Comparison of ENCODE assay signal across 18 cellular contexts in the genomic region with DNA sequence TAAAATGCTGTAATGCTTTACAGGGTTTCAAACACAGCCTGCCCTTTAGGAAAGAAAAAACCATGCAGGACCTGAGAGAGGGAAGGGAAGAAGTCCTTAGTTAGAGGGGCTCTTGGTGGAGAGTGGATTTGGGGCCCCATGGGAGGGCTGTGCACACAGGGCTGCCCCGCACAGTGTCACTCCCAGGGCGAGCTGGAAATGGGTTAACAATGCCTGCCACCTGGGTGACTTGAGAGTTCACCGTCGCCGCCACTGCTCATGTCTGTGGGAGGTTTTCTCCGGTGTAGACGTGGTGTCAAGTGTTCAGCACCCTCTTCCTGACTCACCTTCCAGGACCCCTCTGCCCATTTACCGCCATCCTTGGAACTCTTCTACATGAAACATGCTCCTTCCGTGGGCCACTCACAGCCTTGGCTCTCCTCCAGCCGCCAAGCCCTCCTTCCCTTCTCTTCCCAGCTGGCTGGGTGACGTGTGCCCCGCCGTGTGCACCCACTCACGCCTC.
DNase-seq lines count a peak whose midpoint lies in the region; ATAC-seq and TF ChIP-seq lines count a peak whose summit lies in the region.
"Had no signal": no experiment of that assay in that cellular context is flagged by ENCODE, and none has a peak within 500 bp of the region (broad histone marks: within the 10 kb centered on the region; RNA-seq: fewer than 3 reads in every experiment).

No MANE protein-coding gene starts in this region.

- CTCF ChIA-PET in naive thymus-derived CD4-positive, alpha-beta T cell (lab: Charles Lee), result no interaction called here

- H3K4me3 Mint-ChIP-seq in GM23338 (no peak overlapping the region), endodermal cell (no peak overlapping the region)
- no peak overlapping the region for H3K4me3 Mint-ChIP-seq in naive thymus-derived CD4-positive, alpha-beta T cell
- H3K4me3 Mint-ChIP-seq: CD4-positive, alpha-beta T cell had no signal

- H3K9me3 Mint-ChIP-seq in GM23338 (peaks cover 4% of the 10 kb centered on the region; the same call in 1 of the 3 replicates), endodermal cell (peaks cover 7% of the 10 kb centered on the region)
- H3K9me3 Mint-ChIP-seq in naive thymus-derived CD4-positive, alpha-beta T cell, result peaks cover 0 to 3% (median 0%) of the 10 kb centered on the region in 11 donors
- H3K9me3 Mint-ChIP-seq: CD4-positive, alpha-beta T cell had no signal

- H3K4me3 ChIP-seq in GM23338 (no peak overlapping the region), endodermal cell (ENCODE audit: low read length) (no peak overlapping the region), spleen (no peak overlapping the region)
- no peak overlapping the region for H3K4me3 ChIP-seq in naive thymus-derived CD4-positive, alpha-beta T cell (ENCODE audit: low read length)
- H3K4me3 ChIP-seq: A549, HAP-1 had no signal

- H3K27ac Mint-ChIP-seq in GM23338 (peak overlapping the region; percentile 23; the same call in 1 of the 2 replicates), endodermal cell (no peak overlapping the region)
- no peak overlapping the region for H3K27ac Mint-ChIP-seq in naive thymus-derived CD4-positive, alpha-beta T cell
- H3K27ac Mint-ChIP-seq: CD4-positive, alpha-beta T cell had no signal

- WGBS in endodermal cell (ENCODE audit: insufficient coverage in 1 of 2, insufficient read length in 1 of 2), 2 experiments, result 84% methylated on average over 9 to 14 of the region's 14 CpGs
- WGBS in spleen, 5 donors, result 76 to 89% (median 85%) methylated on average over 14 of the region's 14 CpGs

- ATAC-seq in GM23338, result no peak
- peak; percentile 24 for ATAC-seq in naive thymus-derived CD4-positive, alpha-beta T cell
- ATAC-seq in HG02763 (IDR thresholded peaks at IDR 0.05; ENCODE audit: unreplicated experiment), result no peak
- ATAC-seq: A549 had no signal

- H3K27me3 ChIP-seq in GM23338 (ENCODE audit: insufficient read depth) (no peaks in the 10 kb centered on the region), endodermal cell (ENCODE audit: control insufficient read depth, insufficient read depth, low read length, poor library complexity, severe bottlenecking) (no peaks in the 10 kb centered on the region), spleen (replicated peaks in 1 of 7) (no peaks in the 10 kb centered on the region)
- no peaks in the 10 kb centered on the region for H3K27me3 ChIP-seq in naive thymus-derived CD4-positive, alpha-beta T cell (ENCODE audit: control insufficient read depth in 2 of 2, insufficient read depth in 2 of 2, low read length in 2 of 2)

- H3K36me3 Mint-ChIP-seq in GM23338 (ENCODE audit: low read depth) (peaks cover 5% of the 10 kb centered on the region; the same call in 2 of the 3 replicates), endodermal cell (ENCODE audit: low read depth) (peaks cover 22% of the 10 kb centered on the region)
- H3K36me3 Mint-ChIP-seq in naive thymus-derived CD4-positive, alpha-beta T cell, result peaks cover 0 to 4% (median 0%) of the 10 kb centered on the region in 5 donors

- POLR2A ChIA-PET in naive thymus-derived CD4-positive, alpha-beta T cell (lab: Charles Lee), result no interaction called here

- H3K4me1 ChIP-seq in GM23338 (ENCODE audit: insufficient read depth), result peaks cover 5% of the 10 kb centered on the region; the same call in 1 of the 2 replicates
- H3K4me1 ChIP-seq in endodermal cell (ENCODE audit: control insufficient read depth, insufficient read depth, low read length), result no peaks in the 10 kb centered on the region
- H3K4me1 ChIP-seq in naive thymus-derived CD4-positive, alpha-beta T cell (ENCODE audit: control insufficient read depth in 2 of 2, insufficient read depth in 2 of 2, low read length in 2 of 2), result no peaks in the 10 kb centered on the region
- H3K4me1 ChIP-seq in spleen, result no peaks in the 10 kb centered on the region
- H3K4me1 ChIP-seq: A549, Caco-2, HAP-1 had no signal

- TF ChIP-seq CTCF in GM23338 (conservative IDR thresholded peaks at IDR 0.05; ENCODE audit: low read depth in 2 of 2) (no peak), endodermal cell (conservative IDR thresholded peaks at IDR 0.05) (no peak), spleen (IDR thresholded peaks at IDR 0.05 in 8 of 11, conservative IDR thresholded peaks at IDR 0.05 in 3 of 11) (no peak)

- no peak for TF ChIP-seq POLR2A in spleen (IDR thresholded peaks at IDR 0.05)

- H3K4me1 Mint-ChIP-seq in GM23338 (peaks cover 4% of the 10 kb centered on the region), endodermal cell (no peaks in the 10 kb centered on the region)
- H3K4me1 Mint-ChIP-seq in naive thymus-derived CD4-positive, alpha-beta T cell, result no peaks in the 10 kb centered on the region

- no peaks in the 10 kb centered on the region for H4K20me1 ChIP-seq in GM23338 (replicated peaks; ENCODE audit: insufficient read depth)

- peaks cover 4% of the 10 kb centered on the region for H3K27me3 Mint-ChIP-seq in GM23338 (ENCODE audit: insufficient read depth, low read depth, poor library complexity)
- H3K27me3 Mint-ChIP-seq in endodermal cell (ENCODE audit: insufficient read depth), result peaks cover 1% of the 10 kb centered on the region
- no peaks in the 10 kb centered on the region for H3K27me3 Mint-ChIP-seq in naive thymus-derived CD4-positive, alpha-beta T cell
- H3K27me3 Mint-ChIP-seq: CD4-positive, alpha-beta T cell had no signal

- intact Hi-C loops in naive thymus-derived CD4-positive, alpha-beta T cell (cut with micrococcal nuclease), result no loop called here
- intact Hi-C loops in spleen (cut with DNase I; ENCODE audit: low total_unique reads), result no loop called here

- H2AFZ ChIP-seq in GM23338, result no peak overlapping the region

- DNase-seq in GM23338 (ENCODE audit: low spot score) (no peak), endodermal cell (no peak), spleen (no peak), G401 (ENCODE audit: low spot score) (no peak), T1000 (lab: John Stamatoyannopoulos, UW) (no peak)
- DNase-seq in naive thymus-derived CD4-positive, alpha-beta T cell, result no peak
- DNase-seq: AML-193; Caco-2; CD4-positive, alpha-beta T cell; DMS153; DMS79; GF-D8 had no signal

- H3K9me2 ChIP-seq in GM23338 (ENCODE audit: insufficient read depth), result no peaks in the 10 kb centered on the region

- no peak overlapping the region for H3K4me2 ChIP-seq in GM23338
- H3K4me2 ChIP-seq: A549 had no signal

- no peaks in the 10 kb centered on the region for H3F3A ChIP-seq in GM23338 (replicated peaks; ENCODE audit: low read depth)

- H3K27ac ChIP-seq in GM23338 (ENCODE audit: low read depth), result no peak overlapping the region
- H3K27ac ChIP-seq in endodermal cell (ENCODE audit: low read depth, low read length), result peak overlapping the region; percentile 68
- no peak overlapping the region for H3K27ac ChIP-seq in naive thymus-derived CD4-positive, alpha-beta T cell (ENCODE audit: low read depth, low read length)
- peak overlapping the region in 5 of 8 donors; percentile 9 to 51 (median 26) for H3K27ac ChIP-seq in spleen
- H3K27ac ChIP-seq: 22Rv1, A549, C4-2B, HL-60 had no signal

- H3K36me3 ChIP-seq in GM23338 (ENCODE audit: insufficient read depth) (no peaks in the 10 kb centered on the region), endodermal cell (ENCODE audit: control insufficient read depth, insufficient read depth, low read length) (no peaks in the 10 kb centered on the region), spleen (no peaks in the 10 kb centered on the region)
- H3K36me3 ChIP-seq in naive thymus-derived CD4-positive, alpha-beta T cell (ENCODE audit: control insufficient read depth in 2 of 3, insufficient read depth in 3 of 3, low read length in 3 of 3), result no peaks in the 10 kb centered on the region
- H3K36me3 ChIP-seq: HAP-1 had no signal

- no peaks in the 10 kb centered on the region for H3K79me2 ChIP-seq in GM23338 (replicated peaks; ENCODE audit: insufficient read depth)

- H3K9ac ChIP-seq in endodermal cell (ENCODE audit: extremely low read depth, low read length, poor library complexity, severe bottlenecking), result no peak overlapping the region

- in situ Hi-C loops in G401 (cut with HindIII; ENCODE audit: low sequenced_read_pairs), result no loop called here

- no peaks in the 10 kb centered on the region for H3K9me3 ChIP-seq in endodermal cell (ENCODE audit: control insufficient read depth, low read length)
- no peaks in the 10 kb centered on the region for H3K9me3 ChIP-seq in naive thymus-derived CD4-positive, alpha-beta T cell (ENCODE audit: control insufficient read depth in 2 of 3, low read length in 3 of 3)
- H3K9me3 ChIP-seq in spleen, result no peaks in the 10 kb centered on the region
- H3K9me3 ChIP-seq: A549, Caco-2, HAP-1 had no signal

TF ChIP-seq in GM23338, 12 proteins besides CTCF, POLR2A, EP300 and RAD21 (continues in another document):
- no peak for TF ChIP-seq POLR2AphosphoS5 (IDR thresholded peaks at IDR 0.05; ENCODE audit: low read depth)
- TF ChIP-seq CREB1 (CRISPR knock-in tag; IDR thresholded peaks at IDR 0.05; ENCODE audit: low read depth), result no peak
- no peak for TF ChIP-seq EZH2 (IDR thresholded peaks at IDR 0.05; ENCODE audit: low read depth, unreplicated experiment)

Comparison
In these comparisons a context has a peak if more than half of its experiments do, and no peak if none do; other contexts are left out.
1. H3K27ac ChIP-seq: peak in endodermal cell (single experiment) and spleen (5 of 8); none in GM23338 (single experiment) and naive thymus-derived CD4-positive, alpha-beta T cell (single experiment).